In the genomic region with DNA sequence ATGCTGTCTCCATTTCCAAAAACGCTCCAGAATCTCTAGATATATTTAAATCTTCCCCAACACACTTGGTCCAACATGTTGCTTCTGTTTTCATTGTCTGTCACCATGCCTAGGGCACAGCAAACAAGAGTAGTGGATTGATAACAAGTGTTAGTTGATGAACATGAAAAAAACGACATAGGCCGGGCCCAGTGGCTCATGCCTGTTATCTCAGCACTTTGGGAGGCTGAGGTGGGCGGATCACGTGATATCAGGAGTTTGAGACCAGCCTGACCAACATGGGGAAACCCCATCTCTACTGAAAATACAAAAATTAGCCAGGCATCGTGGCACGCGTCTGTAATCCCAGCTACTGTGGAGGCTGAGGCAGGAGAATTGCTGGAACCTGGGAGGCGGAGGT, we compare ENCODE assay signal across 1 cellular context.
A peak's percentile ranks its signal among the peaks of the same experiment; 100 is the strongest.
TF ChIP-seq lines count a peak whose summit lies in the region.
"Not testable (repeated sequence)": the region's sequence is repeated elsewhere in the genome, so short reads cannot be mapped to it uniquely, and the experiment has no call there.

No MANE protein-coding gene starts in this region.

TF ChIP-seq in K562, 482 proteins besides CTCF, POLR2A, EP300 and RAD21 (continued from another document):
- TF ChIP-seq, protein P1, sequence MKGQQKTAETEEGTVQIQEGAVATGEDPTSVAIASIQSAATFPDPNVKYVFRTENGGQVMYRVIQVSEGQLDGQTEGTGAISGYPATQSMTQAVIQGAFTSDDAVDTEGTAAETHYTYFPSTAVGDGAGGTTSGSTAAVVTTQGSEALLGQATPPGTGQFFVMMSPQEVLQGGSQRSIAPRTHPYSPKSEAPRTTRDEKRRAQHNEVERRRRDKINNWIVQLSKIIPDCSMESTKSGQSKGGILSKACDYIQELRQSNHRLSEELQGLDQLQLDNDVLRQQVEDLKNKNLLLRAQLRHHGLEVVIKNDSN (CRISPR knock-in tag; IDR thresholded peaks at IDR 0.05): peak; percentile 58
- peak; percentile 94 for TF ChIP-seq EGR1 (conservative IDR thresholded peaks at IDR 0.05)
- TF ChIP-seq TOE1 (IDR thresholded peaks at IDR 0.05; ENCODE audit: borderline replicate concordance): peak; percentile 96
- not testable (repeated sequence) for TF ChIP-seq TOE1 (CRISPR knock-in tag; IDR thresholded peaks at IDR 0.05; ENCODE audit: borderline replicate concordance, low read depth)
- TF ChIP-seq RAD51 (IDR thresholded peaks at IDR 0.05; ENCODE audit: borderline replicate concordance, low read depth): peak; percentile 94
- TF ChIP-seq, protein P2, sequence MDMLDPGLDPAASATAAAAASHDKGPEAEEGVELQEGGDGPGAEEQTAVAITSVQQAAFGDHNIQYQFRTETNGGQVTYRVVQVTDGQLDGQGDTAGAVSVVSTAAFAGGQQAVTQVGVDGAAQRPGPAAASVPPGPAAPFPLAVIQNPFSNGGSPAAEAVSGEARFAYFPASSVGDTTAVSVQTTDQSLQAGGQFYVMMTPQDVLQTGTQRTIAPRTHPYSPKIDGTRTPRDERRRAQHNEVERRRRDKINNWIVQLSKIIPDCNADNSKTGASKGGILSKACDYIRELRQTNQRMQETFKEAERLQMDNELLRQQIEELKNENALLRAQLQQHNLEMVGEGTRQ (CRISPR knock-in tag; IDR thresholded peaks at IDR 0.05): peak; percentile 80
- TF ChIP-seq ZNF384 (IDR thresholded peaks at IDR 0.05; ENCODE audit: low read depth, low read length): peak; percentile 58
- peak; percentile 40; the same call in 1 of the 2 replicates for TF ChIP-seq SMAD4 (CRISPR knock-in tag; conservative IDR thresholded peaks at IDR 0.05)
- TF ChIP-seq BHLHE40 (IDR thresholded peaks at IDR 0.05; ENCODE audit: low read length): peak; percentile 60; the same call in 1 of the 2 replicates
